Comparison of ENCODE assay signal across 13 cellular contexts in genomic region chr1:111856411-111857135, GRCh38.
DNase-seq lines count a peak whose midpoint lies in the region; ATAC-seq and TF ChIP-seq lines count a peak whose summit lies in the region.
"Had no signal": no experiment of that assay in that cellular context is flagged by ENCODE, and none has a peak within 500 bp of the region (broad histone marks: within the 10 kb centered on the region; RNA-seq: fewer than 3 reads in every experiment).

No MANE protein-coding gene starts in this region.

- H3K27me3 Mint-ChIP-seq in HFFc6 (ENCODE audit: insufficient read depth): peaks cover 42% of the 10 kb centered on the region

- H3K9me3 ChIP-seq in left ventricle myocardium inferior (replicated peaks): no peaks in the 10 kb centered on the region
- no peaks in the 10 kb centered on the region for H3K9me3 ChIP-seq in right cardiac atrium (ENCODE audit: control insufficient read depth, low read length)
- H3K9me3 ChIP-seq: spleen, testis had no signal

- no peaks in the 10 kb centered on the region for H3K36me3 Mint-ChIP-seq in HFFc6 (ENCODE audit: low read depth)
- H3K36me3 Mint-ChIP-seq: activated naive CD8-positive, alpha-beta T cell treated with anti-CD3 and anti-CD28 coated beads for 36 hours had no signal

- H3K27me3 ChIP-seq in left ventricle myocardium inferior (ENCODE audit: low read depth): peaks cover 12% of the 10 kb centered on the region
- H3K27me3 ChIP-seq in right cardiac atrium (ENCODE audit: control insufficient read depth, insufficient read depth): no peaks in the 10 kb centered on the region
- H3K27me3 ChIP-seq: testis had no signal

- TF ChIP-seq CTCF in left ventricle myocardium inferior (IDR thresholded peaks at IDR 0.05; ENCODE audit: borderline replicate concordance): no peak
- no peak for TF ChIP-seq CTCF in HFFc6 (IDR thresholded peaks at IDR 0.05)

- no peak overlapping the region for H3K4me3 ChIP-seq in left ventricle myocardium inferior
- H3K4me3 ChIP-seq in right cardiac atrium (ENCODE audit: low read length): no peak overlapping the region
- H3K4me3 ChIP-seq: lung, spleen, testis had no signal

- H3K9me3 Mint-ChIP-seq in HFFc6: no peaks in the 10 kb centered on the region
- H3K9me3 Mint-ChIP-seq: activated naive CD8-positive, alpha-beta T cell treated with anti-CD3 and anti-CD28 coated beads for 36 hours had no signal

- no peak overlapping the region for H3K27ac Mint-ChIP-seq in HFFc6
- H3K27ac Mint-ChIP-seq: activated naive CD8-positive, alpha-beta T cell treated with anti-CD3 and anti-CD28 coated beads for 36 hours had no signal

- 65% methylated on average over 11 of the region's 11 CpGs for WGBS in right cardiac atrium

- peak overlapping the region; percentile 80 for H3K27ac ChIP-seq in left ventricle myocardium inferior (replicated peaks)
- H3K27ac ChIP-seq in right cardiac atrium (ENCODE audit: low read length): peak overlapping the region; percentile 76
- H3K27ac ChIP-seq: spleen, testis had no signal

- intact Hi-C loops in left ventricle myocardium inferior (cut with micrococcal nuclease): no loop called here
- intact Hi-C loops in cardiac septum (cut with DNase I): no loop called here
- intact Hi-C loops in right cardiac atrium (cut with DNase I): no loop called here

- ATAC-seq in right cardiac atrium (peak in 1 of 2 donors; percentile 5), HG03342 (IDR thresholded peaks at IDR 0.05; ENCODE audit: unreplicated experiment) (no peak), GM18909 (IDR thresholded peaks at IDR 0.05; ENCODE audit: poor library complexity, unreplicated experiment) (no peak)

- H3K36me3 ChIP-seq in left ventricle myocardium inferior: no peaks in the 10 kb centered on the region
- H3K36me3 ChIP-seq: spleen had no signal

- no peak overlapping the region for H3K4me3 Mint-ChIP-seq in HFFc6
- H3K4me3 Mint-ChIP-seq: activated naive CD8-positive, alpha-beta T cell treated with anti-CD3 and anti-CD28 coated beads for 36 hours had no signal

- peaks cover 55% of the 10 kb centered on the region for H3K4me1 ChIP-seq in left ventricle myocardium inferior
- peaks cover 6% of the 10 kb centered on the region for H3K4me1 ChIP-seq in right cardiac atrium (ENCODE audit: control insufficient read depth, insufficient read depth, low read length)
- H3K4me1 ChIP-seq: spleen, testis had no signal

- H3K4me1 Mint-ChIP-seq in HFFc6 (ENCODE audit: low read depth): no peaks in the 10 kb centered on the region
- H3K4me1 Mint-ChIP-seq: activated naive CD8-positive, alpha-beta T cell treated with anti-CD3 and anti-CD28 coated beads for 36 hours had no signal

- no peak for DNase-seq in left ventricle myocardium inferior
- no peak for DNase-seq in cardiac septum (ENCODE audit: low spot score)
- DNase-seq in NCI-H748 treated with DMSO at 0.1 percent for 48 hours (lab: John Stamatoyannopoulos, UW): peak; percentile 65
- no peak for DNase-seq in right cardiac atrium
- DNase-seq in HFFc6: no peak
- DNase-seq in NCI-H1930 (lab: John Stamatoyannopoulos, UW): no peak
- DNase-seq: activated CD4-positive, CD25-positive, alpha-beta regulatory T cell; activated naive CD8-positive, alpha-beta T cell treated with anti-CD3 and anti-CD28 coated beads for 36 hours; spleen had no signal
